ENCODE assay signal across 8 cellular contexts in genomic region chr4:119284876-119285611, GRCh38. TPM values are rescaled to one million over a fixed set of nuclear protein-coding genes. Genes with fewer than 3 reads are reported as not detected.
DNase-seq lines count a peak whose midpoint lies in the region; ATAC-seq, FAIRE-seq and TF ChIP-seq lines count a peak whose summit lies in the region.

No MANE protein-coding gene starts in this region.

- peak overlapping the region; percentile 40 for H3K4me3 ChIP-seq in choroid plexus epithelial cell (ENCODE audit: low read depth, low read length)

- ATAC-seq in HG03558 (IDR thresholded peaks at IDR 0.05; ENCODE audit: extremely low read depth, unreplicated experiment) (peak; percentile 54), omental fat pad (ENCODE audit: low FRiP score) (peak; percentile 47), HG03520 (IDR thresholded peaks at IDR 0.05; ENCODE audit: unreplicated experiment) (no peak)

- DNase-seq in GM19239 (ENCODE audit: insufficient read length, low spot score) (no peak), choroid plexus epithelial cell (ENCODE audit: low read depth) (peak; percentile 66), omental fat pad (ENCODE audit: low spot score) (no peak), HuH-7.5 (ENCODE audit: low spot score) (no peak), occipital lobe (lab: John Stamatoyannopoulos, UW) (no peak), anterior cingulate cortex (lab: John Stamatoyannopoulos, UW) (no peak)

- peak; percentile 65 for FAIRE-seq in GM19239 (lab: Jason Lieb, UNC)

- TF ChIP-seq CTCF in choroid plexus epithelial cell (conservative IDR thresholded peaks at IDR 0.05; ENCODE audit: low read depth, low read length), result no peak
- no peak for TF ChIP-seq CTCF in omental fat pad (IDR thresholded peaks at IDR 0.05)

RNA-seq across cellular contexts. Expression of gene FABP2, which starts 36.9 kb away (rescaled TPM):
- not detected for total RNA-seq in omental fat pad
- total RNA-seq in occipital lobe, result not detected
